ENCODE assay signal across 20 cellular contexts in genomic region chr9:18707078-18707477, GRCh38.
A peak's percentile ranks its signal among the peaks of the same experiment; 100 is the strongest.
DNase-seq lines count a peak whose midpoint lies in the region; TF ChIP-seq lines count a peak whose summit lies in the region.
"Had no signal": no experiment of that assay in that cellular context is flagged by ENCODE, and none has a peak within 500 bp of the region (broad histone marks: within the 10 kb centered on the region; RNA-seq: fewer than 3 reads in every experiment).

No MANE protein-coding gene starts in this region.

- H3K9me3 ChIP-seq in subcutaneous abdominal adipose tissue (ENCODE audit: control insufficient read depth in 5 of 5, low read length in 5 of 5), result no peaks in the 10 kb centered on the region
- H3K9me3 ChIP-seq: SJCRH30 had no signal

- no peaks in the 10 kb centered on the region for H3K36me3 ChIP-seq in subcutaneous abdominal adipose tissue (ENCODE audit: control insufficient read depth in 5 of 5, insufficient read depth in 5 of 5, low read length in 5 of 5)
- H3K36me3 ChIP-seq: BLaER1 treated with 17β-estradiol and CSF1 and Interleukin-3, amounts not matched to agents 10 nM and 100 nM; SJCRH30 had no signal

- H3K27ac ChIP-seq in subcutaneous abdominal adipose tissue (ENCODE audit: low read depth, low read length), result peak overlapping the region; percentile 0
- H3K27ac ChIP-seq: 22Rv1; BLaER1 treated with 17β-estradiol and CSF1 and Interleukin-3, amounts not matched to agents 10 nM and 100 nM; brain microvascular endothelial cell; SJCRH30 had no signal

- H3K4me1 ChIP-seq in subcutaneous abdominal adipose tissue (ENCODE audit: control insufficient read depth in 5 of 5, insufficient read depth in 5 of 5, low read length in 5 of 5), result peaks cover 3 to 34% (median 23%) of the 10 kb centered on the region in 5 donors
- H3K4me1 ChIP-seq: BLaER1 treated with 17β-estradiol and CSF1 and Interleukin-3, amounts not matched to agents 10 nM and 100 nM; SJCRH30 had no signal

- no peak overlapping the region for H3K9ac ChIP-seq in subcutaneous abdominal adipose tissue (ENCODE audit: low read length in 5 of 5)
- H3K9ac ChIP-seq: BLaER1 treated with 17β-estradiol and CSF1 and Interleukin-3, amounts not matched to agents 10 nM and 100 nM had no signal

- DNase-seq in NCI-H146 (lab: John Stamatoyannopoulos, UW) (peak; percentile 33), NCI-H146 treated with DMSO at 0.1 percent for 48 hours (lab: John Stamatoyannopoulos, UW; ENCODE audit: unreplicated experiment) (no peak), fibroblast of pulmonary artery (ENCODE audit: low read depth) (peak; percentile 18), myocyte (ENCODE audit: low read depth) (peak; percentile 50), NCI-H1092 treated with DMSO at 0.1 percent for 48 hours (lab: John Stamatoyannopoulos, UW) (no peak), occipital lobe (lab: John Stamatoyannopoulos, UW) (no peak)
- no peak for DNase-seq in activated naive CD4-positive, alpha-beta T cell treated with Interleukin-2 at 50 U/mL for 16 hours
- DNase-seq: activated B cell treated with CpG ODN at 0.5 μM for 24 hours; activated T-cell treated with anti-CD3 and anti-CD28 coated beads, Interleukin-2, amount 50 U/mL, for 48 hours; brain microvascular endothelial cell; hippocampal formation; kidney; NCI-H1048; NCI-H526; SJCRH30; stimulated activated CD8-positive, alpha-beta memory T cell treated with anti-CD3 and anti-CD28 coated beads, Interleukin-4, amount 100 ng/mL, for 48 hours had no signal

- H3K4me3 ChIP-seq in fibroblast of pulmonary artery (replicated peaks; ENCODE audit: low read depth, low read length), result no peak overlapping the region
- H3K4me3 ChIP-seq in subcutaneous abdominal adipose tissue (ENCODE audit: low read depth in 1 of 5, low read length in 5 of 5), result peak overlapping the region in 3 of 5 donors; percentile 1 to 22 (median 15)
- H3K4me3 ChIP-seq: BLaER1 treated with 17β-estradiol and CSF1 and Interleukin-3, amounts not matched to agents 10 nM and 100 nM; SJCRH30; skin epidermis had no signal

- no peak for TF ChIP-seq CTCF in fibroblast of pulmonary artery (IDR thresholded peaks at IDR 0.05; ENCODE audit: low read length, missing control alignments)

- H3K27me3 ChIP-seq in subcutaneous abdominal adipose tissue (ENCODE audit: control insufficient read depth in 5 of 5, insufficient read depth in 4 of 5, low read length in 5 of 5), result no peaks in the 10 kb centered on the region
- H3K27me3 ChIP-seq: BLaER1 treated with 17β-estradiol and CSF1 and Interleukin-3, amounts not matched to agents 10 nM and 100 nM; brain microvascular endothelial cell; SJCRH30 had no signal

Comparison
In these comparisons a context has a peak if more than half of its experiments do, and no peak if none do; other contexts are left out.
1. DNase-seq: peak in NCI-H146 (single experiment), fibroblast of pulmonary artery (single experiment) and myocyte (single experiment); none in NCI-H146 treated with DMSO at 0.1 percent for 48 hours (single experiment), activated naive CD4-positive, alpha-beta T cell treated with Interleukin-2 at 50 U/mL for 16 hours (single experiment), NCI-H1092 treated with DMSO at 0.1 percent for 48 hours (single experiment) and occipital lobe (single experiment).